In the genomic region with DNA sequence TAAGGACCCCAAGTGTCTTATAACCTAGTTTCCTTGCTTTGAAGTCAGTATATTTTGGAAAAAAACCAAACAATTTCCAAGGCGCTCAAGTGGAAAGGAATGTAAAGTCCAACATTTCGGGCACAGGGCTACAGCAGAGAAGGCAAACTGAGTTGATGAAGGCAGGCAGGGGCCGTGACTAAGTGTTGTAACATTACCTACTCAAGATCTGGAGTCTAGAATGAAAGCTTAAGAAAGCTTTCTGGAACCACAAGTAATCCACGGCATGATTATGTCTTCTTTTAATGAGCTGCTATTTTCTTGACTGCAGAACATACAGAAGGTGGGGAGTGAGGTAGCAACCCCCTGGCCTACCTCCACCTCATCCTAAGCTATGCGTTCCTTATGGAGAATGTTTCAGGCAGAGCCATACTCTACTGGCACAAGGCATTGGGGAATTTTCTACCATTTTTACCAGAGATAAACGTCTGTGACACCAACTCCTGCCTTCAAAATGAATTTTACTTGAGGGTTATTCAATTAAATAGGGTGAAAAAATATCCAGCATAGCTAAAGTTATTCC, we compare ENCODE assay signal across 8 cellular contexts. TPM values are rescaled to one million over a fixed set of nuclear protein-coding genes. Genes with fewer than 3 reads are reported as not detected.
DNase-seq lines count a peak whose midpoint lies in the region; ATAC-seq and TF ChIP-seq lines count a peak whose summit lies in the region.

No MANE protein-coding gene starts in this region.

- no peak for DNase-seq in activated CD4-positive, alpha-beta T cell treated with anti-CD3 and anti-CD28 coated beads, Interleukin-2, amount 10 ng/mL, durations not matched to agents 24 days and 14 days
- no peak for DNase-seq in activated CD4-positive, alpha-beta T cell treated with anti-CD3 and anti-CD28 coated beads, Interleukin-2, amount 50 U/mL, for 1 hour
- no peak for DNase-seq in T-helper 17 cell
- DNase-seq in fibroblast of villous mesenchyme (ENCODE audit: low read depth): peak; percentile 58
- DNase-seq in putamen (ENCODE audit: low spot score): no peak
- DNase-seq in stimulated activated CD4-positive, alpha-beta T cell treated with anti-CD3 and anti-CD28 coated beads, Interleukin-12 subunit alpha, Interleukin-12 subunit beta, amount 100 ng/mL, for 4 hours: no peak
- no peak for DNase-seq in medulla oblongata (ENCODE audit: extremely low spot score)

- H3K9me3 ChIP-seq in T-helper 17 cell (ENCODE audit: control insufficient read depth, low read length, poor library complexity, severe bottlenecking): no peaks in the 10 kb centered on the region
- H3K9me3 ChIP-seq in subcutaneous abdominal adipose tissue (ENCODE audit: control insufficient read depth in 5 of 5, low read length in 5 of 5): no peaks in the 10 kb centered on the region

- peaks cover 61% of the 10 kb centered on the region for H3K4me1 Mint-ChIP-seq in activated CD4-positive, alpha-beta T cell treated with anti-CD3 and anti-CD28 coated beads, Interleukin-2, amount 10 ng/mL, durations not matched to agents 24 days and 14 days
- peaks cover 56% of the 10 kb centered on the region for H3K4me1 Mint-ChIP-seq in T-helper 17 cell

- no peaks in the 10 kb centered on the region for H3K9me3 Mint-ChIP-seq in activated CD4-positive, alpha-beta T cell treated with anti-CD3 and anti-CD28 coated beads, Interleukin-2, amount 10 ng/mL, durations not matched to agents 24 days and 14 days

- peaks cover 0 to 30% (median 16%) of the 10 kb centered on the region in 5 donors for H3K36me3 ChIP-seq in subcutaneous abdominal adipose tissue (ENCODE audit: control insufficient read depth in 5 of 5, insufficient read depth in 5 of 5, low read length in 5 of 5)

- H3K27me3 ChIP-seq in subcutaneous abdominal adipose tissue (ENCODE audit: control insufficient read depth in 5 of 5, insufficient read depth in 4 of 5, low read length in 5 of 5): no peaks in the 10 kb centered on the region

- peak overlapping the region; percentile 87 for H3K27ac Mint-ChIP-seq in activated CD4-positive, alpha-beta T cell treated with anti-CD3 and anti-CD28 coated beads, Interleukin-2, amount 10 ng/mL, durations not matched to agents 24 days and 14 days
- peak overlapping the region; percentile 97 for H3K27ac Mint-ChIP-seq in T-helper 17 cell

- H3K36me3 Mint-ChIP-seq in activated CD4-positive, alpha-beta T cell treated with anti-CD3 and anti-CD28 coated beads, Interleukin-2, amount 10 ng/mL, durations not matched to agents 24 days and 14 days (ENCODE audit: low read depth): peaks cover 77% of the 10 kb centered on the region
- peaks cover 21% of the 10 kb centered on the region for H3K36me3 Mint-ChIP-seq in T-helper 17 cell (ENCODE audit: low read depth)

- TF ChIP-seq CTCF in fibroblast of villous mesenchyme (IDR thresholded peaks at IDR 0.05; ENCODE audit: insufficient read depth, low read depth, low read length): no peak

- H3K4me3 Mint-ChIP-seq in activated CD4-positive, alpha-beta T cell treated with anti-CD3 and anti-CD28 coated beads, Interleukin-2, amount 10 ng/mL, durations not matched to agents 24 days and 14 days: peak overlapping the region; percentile 90
- no peak overlapping the region for H3K4me3 Mint-ChIP-seq in T-helper 17 cell

- peaks cover 5% of the 10 kb centered on the region for H3K27me3 Mint-ChIP-seq in activated CD4-positive, alpha-beta T cell treated with anti-CD3 and anti-CD28 coated beads, Interleukin-2, amount 10 ng/mL, durations not matched to agents 24 days and 14 days
- no peaks in the 10 kb centered on the region for H3K27me3 Mint-ChIP-seq in T-helper 17 cell

- no peak for ATAC-seq in T-helper 17 cell

- peak overlapping the region; percentile 99 for H3K27ac ChIP-seq in subcutaneous abdominal adipose tissue (ENCODE audit: low read depth, low read length)

- peak overlapping the region in 2 of 5 donors; percentile 7 to 33 for H3K9ac ChIP-seq in subcutaneous abdominal adipose tissue (ENCODE audit: low read length in 5 of 5)

- H3K4me3 ChIP-seq in fibroblast of villous mesenchyme (ENCODE audit: low read depth, low read length) (no peak overlapping the region), subcutaneous abdominal adipose tissue (ENCODE audit: low read depth in 1 of 5, low read length in 5 of 5) (no peak overlapping the region)

- intact Hi-C loops in activated CD4-positive, alpha-beta T cell treated with anti-CD3 and anti-CD28 coated beads, Interleukin-2, amount 10 ng/mL, durations not matched to agents 24 days and 14 days (cut with micrococcal nuclease): loop anchor here (10.0 kb wide), 1 partner anchor 548 kb away; the partner anchor contains the start of genes POLR1H and PPP1R11

- peaks cover 8 to 50% (median 47%) of the 10 kb centered on the region in 5 donors for H3K4me1 ChIP-seq in subcutaneous abdominal adipose tissue (ENCODE audit: control insufficient read depth in 5 of 5, insufficient read depth in 5 of 5, low read length in 5 of 5)

RNA-seq across cellular contexts. Expression of gene PPP1R10, which starts 4.3 kb away (rescaled TPM):
- 106 and 107 TPM in 2 replicates for total RNA-seq in activated CD4-positive, alpha-beta T cell treated with anti-CD3 and anti-CD28 coated beads, Interleukin-2, amount 10 ng/mL, durations not matched to agents 24 days and 14 days
- total RNA-seq in T-helper 17 cell (100 to 1,000 TPM; 114 to 123 TPM), fibroblast of villous mesenchyme (37.7 and 70.4 TPM in 2 replicates)

RNA-seq across cellular contexts. Expression of gene MRPS18B, which starts 4.9 kb away (rescaled TPM):
- 79.4 and 83.6 TPM in 2 replicates for total RNA-seq in activated CD4-positive, alpha-beta T cell treated with anti-CD3 and anti-CD28 coated beads, Interleukin-2, amount 10 ng/mL, durations not matched to agents 24 days and 14 days
- total RNA-seq in T-helper 17 cell (10 to 100 TPM; 16.3 to 23.2 TPM), fibroblast of villous mesenchyme (79.5 and 81.2 TPM in 2 replicates)

RNA-seq across cellular contexts. Expression of gene ATAT1, which starts 13.9 kb away (rescaled TPM):
- 11.4 and 14.4 TPM in 2 replicates for total RNA-seq in activated CD4-positive, alpha-beta T cell treated with anti-CD3 and anti-CD28 coated beads, Interleukin-2, amount 10 ng/mL, durations not matched to agents 24 days and 14 days
- total RNA-seq in T-helper 17 cell: 1 to 10 TPM; 5.6 to 6.6 TPM
- 4.2 and 5.2 TPM in 2 replicates for total RNA-seq in fibroblast of villous mesenchyme

RNA-seq across cellular contexts. Expression of gene C6orf136, which starts 34.2 kb away (rescaled TPM):
- total RNA-seq in activated CD4-positive, alpha-beta T cell treated with anti-CD3 and anti-CD28 coated beads, Interleukin-2, amount 10 ng/mL, durations not matched to agents 24 days and 14 days: 28.9 and 39.4 TPM in 2 replicates
- total RNA-seq in T-helper 17 cell (10 to 100 TPM; 32.6 to 37.0 TPM), fibroblast of villous mesenchyme (4.8 and 9.9 TPM in 2 replicates)

RNA-seq across cellular contexts. Expression of gene ABCF1, which starts 41.5 kb away (rescaled TPM):
- total RNA-seq in activated CD4-positive, alpha-beta T cell treated with anti-CD3 and anti-CD28 coated beads, Interleukin-2, amount 10 ng/mL, durations not matched to agents 24 days and 14 days: 123 and 125 TPM in 2 replicates
- 100 to 1,000 TPM in 1 of 2 donors, 10 to 100 TPM in 1; 97.4 to 106 TPM for total RNA-seq in T-helper 17 cell
- 30.9 and 37.6 TPM in 2 replicates for total RNA-seq in fibroblast of villous mesenchyme
